Comparison of ENCODE assay signal across 30 cellular contexts in the genomic region with DNA sequence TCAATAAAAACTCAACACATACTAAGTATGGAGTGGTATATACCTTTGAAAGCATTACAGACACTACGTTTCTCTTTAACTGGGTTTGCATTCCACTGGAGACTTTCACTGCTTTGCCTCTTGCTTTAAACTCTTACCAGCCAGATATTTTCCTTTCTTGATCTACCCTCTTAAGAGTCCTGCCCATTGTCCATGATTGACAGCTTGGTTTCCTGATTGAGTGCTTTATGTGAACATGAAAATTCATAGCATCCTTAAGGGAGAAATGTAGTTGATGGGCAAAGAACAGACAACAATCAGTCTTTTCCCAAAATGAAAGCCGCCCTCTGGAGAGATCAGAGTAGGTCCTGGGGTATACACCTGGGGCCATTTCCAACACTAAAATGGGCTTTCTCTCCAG.
"Had no signal": no experiment of that assay in that cellular context is flagged by ENCODE, and none has a peak within 500 bp of the region (broad histone marks: within the 10 kb centered on the region; RNA-seq: fewer than 3 reads in every experiment).

No MANE protein-coding gene starts in this region.

- H3K4me1 ChIP-seq: foreskin keratinocyte had no signal

- H3K4me3 Mint-ChIP-seq: activated CD4-positive, alpha-beta memory T cell treated with anti-CD3 and anti-CD28 coated beads, Interleukin-2, amount 10 ng/mL, durations not matched to agents 7 days and 5 days; activated CD4-positive, alpha-beta T cell treated with anti-CD3 and anti-CD28 coated beads, Interleukin-2, amount 10 ng/mL, durations not matched to agents 7 days and 5 days; activated naive CD8-positive, alpha-beta T cell; activated T-cell treated with anti-CD3 and anti-CD28 coated beads, Interleukin-2, amount 50 U/mL, for 24 hours; activated T-cell treated with anti-CD3 and anti-CD28 coated beads, Interleukin-2, amount 50 U/mL, for 72 hours; central memory CD8-positive, alpha-beta T cell; dendritic cell treated with granulocyte-macrophage colony-stimulating factor and Interleukin-4, amounts not matched to agents 40 ng/mL and 50 ng/mL, for 4 days; endodermal cell had no signal

- FAIRE-seq: astrocyte, bronchial epithelial cell had no signal

- H3K36me3 ChIP-seq: brain microvascular endothelial cell, gastrocnemius medialis, heart left ventricle had no signal

- H3K9me3 ChIP-seq: gastrocnemius medialis had no signal

- H3K27me3 Mint-ChIP-seq: activated CD4-positive, alpha-beta memory T cell treated with anti-CD3 and anti-CD28 coated beads, Interleukin-2, amount 10 ng/mL, durations not matched to agents 7 days and 5 days; activated CD4-positive, alpha-beta T cell treated with anti-CD3 and anti-CD28 coated beads, Interleukin-2, amount 10 ng/mL, durations not matched to agents 7 days and 5 days; activated naive CD8-positive, alpha-beta T cell; activated T-cell treated with anti-CD3 and anti-CD28 coated beads, Interleukin-2, amount 50 U/mL, for 24 hours; central memory CD8-positive, alpha-beta T cell; dendritic cell treated with granulocyte-macrophage colony-stimulating factor and Interleukin-4, amounts not matched to agents 40 ng/mL and 50 ng/mL, for 4 days had no signal

- H3K27ac Mint-ChIP-seq: activated CD4-positive, alpha-beta memory T cell treated with anti-CD3 and anti-CD28 coated beads, Interleukin-2, amount 10 ng/mL, durations not matched to agents 7 days and 5 days; activated CD4-positive, alpha-beta T cell treated with anti-CD3 and anti-CD28 coated beads, Interleukin-2, amount 10 ng/mL, durations not matched to agents 7 days and 5 days; activated naive CD8-positive, alpha-beta T cell; activated T-cell treated with anti-CD3 and anti-CD28 coated beads, Interleukin-2, amount 50 U/mL, for 24 hours; activated T-cell treated with anti-CD3 and anti-CD28 coated beads, Interleukin-2, amount 50 U/mL, for 72 hours; dendritic cell treated with granulocyte-macrophage colony-stimulating factor and Interleukin-4, amounts not matched to agents 40 ng/mL and 50 ng/mL, for 4 days; endodermal cell had no signal

- H3K27ac ChIP-seq: brain microvascular endothelial cell, coronary artery, dorsolateral prefrontal cortex, foreskin keratinocyte, gastrocnemius medialis, heart left ventricle had no signal

- H3K4me1 Mint-ChIP-seq: activated CD4-positive, alpha-beta memory T cell treated with anti-CD3 and anti-CD28 coated beads, Interleukin-2, amount 10 ng/mL, durations not matched to agents 7 days and 5 days; activated CD4-positive, alpha-beta T cell treated with anti-CD3 and anti-CD28 coated beads, Interleukin-2, amount 10 ng/mL, durations not matched to agents 7 days and 5 days; central memory CD8-positive, alpha-beta T cell had no signal

- ATAC-seq: activated T-cell treated with anti-CD3 and anti-CD28 coated beads, Interleukin-2, amount 50 U/mL, for 72 hours; esophagus mucosa; foreskin keratinocyte; gastrocnemius medialis; heart left ventricle had no signal

- H3K9me3 Mint-ChIP-seq: activated CD4-positive, alpha-beta memory T cell treated with anti-CD3 and anti-CD28 coated beads, Interleukin-2, amount 10 ng/mL, durations not matched to agents 7 days and 5 days; activated CD4-positive, alpha-beta T cell treated with anti-CD3 and anti-CD28 coated beads, Interleukin-2, amount 10 ng/mL, durations not matched to agents 7 days and 5 days; activated T-cell treated with anti-CD3 and anti-CD28 coated beads, Interleukin-2, amount 50 U/mL, for 24 hours; activated T-cell treated with anti-CD3 and anti-CD28 coated beads, Interleukin-2, amount 50 U/mL, for 72 hours; central memory CD8-positive, alpha-beta T cell had no signal

- DNase-seq: activated CD4-positive, alpha-beta memory T cell treated with anti-CD3 and anti-CD28 coated beads, Interleukin-2, amount 10 ng/mL, durations not matched to agents 7 days and 5 days; activated CD4-positive, alpha-beta T cell treated with anti-CD3 and anti-CD28 coated beads for 1 hour; activated CD4-positive, alpha-beta T cell treated with anti-CD3 and anti-CD28 coated beads for 4 hours; activated CD4-positive, alpha-beta T cell treated with anti-CD3 and anti-CD28 coated beads, Interleukin-2, amount 10 ng/mL, durations not matched to agents 7 days and 5 days; activated CD4-positive, alpha-beta T cell treated with anti-CD3 and anti-CD28 coated beads, Interleukin-2, amount 50 U/mL, for 4 hours; activated CD8-positive, alpha-beta memory T cell treated with anti-CD3 and anti-CD28 coated beads, Interleukin-2, amount 50 U/mL, for 48 hours; activated gamma-delta T cell; activated naive CD4-positive, alpha-beta T cell treated with anti-CD3 and anti-CD28 coated beads, Interleukin-2, amount 50 U/mL, for 16 hours; activated naive CD4-positive, alpha-beta T cell treated with Interleukin-2 at 50 U/mL for 16 hours; activated T-cell treated with anti-CD3 and anti-CD28 coated beads for 4 hours; activated T-cell treated with anti-CD3 and anti-CD28 coated beads, Interleukin-2, amount 50 U/mL, for 24 hours; activated T-cell treated with anti-CD3 and anti-CD28 coated beads, Interleukin-2, amount 50 U/mL, for 72 hours; amniotic stem cell; anterior cingulate cortex; brain microvascular endothelial cell; dorsolateral prefrontal cortex; effector memory CD4-positive, alpha-beta T cell; endodermal cell; foreskin keratinocyte; gastrocnemius medialis; glutamatergic neuron; heart left ventricle; T-helper 2 cell had no signal

- H3K36me3 Mint-ChIP-seq: activated naive CD8-positive, alpha-beta T cell had no signal

- H3K4me3 ChIP-seq: coronary artery, dorsolateral prefrontal cortex, gastrocnemius medialis, heart left ventricle had no signal

- H3K27me3 ChIP-seq: brain microvascular endothelial cell, dorsolateral prefrontal cortex, foreskin keratinocyte, gastrocnemius medialis, heart left ventricle had no signal
